Comparison of ENCODE assay signal across 15 cellular contexts in genomic region chr9:130026583-130027427, GRCh38. TPM values are rescaled to one million over a fixed set of nuclear protein-coding genes. Genes with fewer than 3 reads are reported as not detected.
DNase-seq lines count a peak whose midpoint lies in the region; ATAC-seq and TF ChIP-seq lines count a peak whose summit lies in the region.
"Had no signal": no experiment of that assay in that cellular context is flagged by ENCODE, and none has a peak within 500 bp of the region (broad histone marks: within the 10 kb centered on the region; RNA-seq: fewer than 3 reads in every experiment).

No MANE protein-coding gene starts in this region.

- peaks cover 56% of the 10 kb centered on the region for H3F3A ChIP-seq in PC-9 (ENCODE audit: insufficient read depth, low read depth)

- peaks cover 8% of the 10 kb centered on the region for H3K9me3 Mint-ChIP-seq in activated naive CD4-positive, alpha-beta T cell treated with anti-CD3 and anti-CD28 coated beads, Interleukin-2, amount 10 ng/mL, durations not matched to agents 7 days and 5 days

- CTCF ChIA-PET in activated naive CD4-positive, alpha-beta T cell treated with anti-CD3 and anti-CD28 coated beads, Interleukin-2, amount 10 ng/mL, durations not matched to agents 7 days and 5 days (lab: Charles Lee) = no interaction called here
- CTCF ChIA-PET in PC-9 (lab: Charles Lee) = interaction anchor here (0.5 kb wide), 1 partner anchor 34 kb away, joined by 7 read pairs; no protein-coding TSS in a partner anchor

- no peak overlapping the region for H3K4me3 ChIP-seq in PC-9
- H3K4me3 ChIP-seq in effector memory CD4-positive, alpha-beta T cell (ENCODE audit: insufficient read depth, low read depth, low read length, poor library complexity, severe bottlenecking) = no peak overlapping the region
- H3K4me3 ChIP-seq in thyroid gland (replicated peaks in 1 of 3) = no peak overlapping the region
- H3K4me3 ChIP-seq in mucosa of descending colon = no peak overlapping the region
- H3K4me3 ChIP-seq: prostate gland had no signal

- H4K20me1 ChIP-seq in PC-9 (ENCODE audit: insufficient read depth) = no peaks in the 10 kb centered on the region

- peaks cover 58% of the 10 kb centered on the region for H3K4me1 ChIP-seq in PC-9 (replicated peaks; ENCODE audit: insufficient read depth)
- H3K4me1 ChIP-seq in effector memory CD4-positive, alpha-beta T cell (ENCODE audit: control insufficient read depth, insufficient read depth, low read length, poor library complexity, severe bottlenecking) = peaks cover 56% of the 10 kb centered on the region
- H3K4me1 ChIP-seq in thyroid gland = peaks cover 55 to 82% of the 10 kb centered on the region in 2 donors
- H3K4me1 ChIP-seq in mucosa of descending colon (ENCODE audit: low read depth) = peaks cover 37% of the 10 kb centered on the region

- no peaks in the 10 kb centered on the region for H3K9me2 ChIP-seq in PC-9 (ENCODE audit: insufficient read depth)

- H3K27me3 ChIP-seq in PC-9 (ENCODE audit: insufficient read depth, low read depth) = no peaks in the 10 kb centered on the region
- H3K27me3 ChIP-seq in effector memory CD4-positive, alpha-beta T cell (replicated peaks; ENCODE audit: control insufficient read depth, insufficient read depth, low read length, poor library complexity, severe bottlenecking) = no peaks in the 10 kb centered on the region
- H3K27me3 ChIP-seq in thyroid gland = no peaks in the 10 kb centered on the region

- no peak for TF ChIP-seq POLR2A in thyroid gland (IDR thresholded peaks at IDR 0.05)

- DNase-seq in activated naive CD4-positive, alpha-beta T cell treated with anti-CD3 and anti-CD28 coated beads, Interleukin-2, amount 10 ng/mL, durations not matched to agents 7 days and 5 days = no peak
- no peak for DNase-seq in activated naive CD4-positive, alpha-beta T cell treated with Interleukin-2 at 50 U/mL for 16 hours
- no peak for DNase-seq in PC-9
- no peak for DNase-seq in effector memory CD4-positive, alpha-beta T cell
- no peak for DNase-seq in thyroid gland
- no peak for DNase-seq in NCI-H2107 treated with DMSO at 0.1 percent for 48 hours (lab: John Stamatoyannopoulos, UW; ENCODE audit: unreplicated experiment)
- DNase-seq in mucosa of descending colon = no peak
- DNase-seq: activated gamma-delta T cell treated with Interleukin-2 at 50 U/mL for 16 hours, NCI-H1436, NCI-H526 treated with DMSO at 0.1 percent for 48 hours had no signal

- 85 to 90% methylated on average over 2 of the region's 2 CpGs for WGBS in thyroid gland, 2 donors

- ATAC-seq in HG03469 (IDR thresholded peaks at IDR 0.05; ENCODE audit: unreplicated experiment) (no peak), mucosa of descending colon (no peak)
- ATAC-seq: HCT116 had no signal

- H2AFZ ChIP-seq in PC-9 = no peak overlapping the region

- H3K9me3 ChIP-seq in PC-9 (ENCODE audit: insufficient read depth, low read depth) (no peaks in the 10 kb centered on the region), thyroid gland (no peaks in the 10 kb centered on the region), mucosa of descending colon (no peaks in the 10 kb centered on the region)
- H3K9me3 ChIP-seq in effector memory CD4-positive, alpha-beta T cell (ENCODE audit: control insufficient read depth, low read length) = no peaks in the 10 kb centered on the region
- H3K9me3 ChIP-seq: prostate gland had no signal

- H3K4me3 Mint-ChIP-seq in activated naive CD4-positive, alpha-beta T cell treated with anti-CD3 and anti-CD28 coated beads, Interleukin-2, amount 10 ng/mL, durations not matched to agents 7 days and 5 days = no peak overlapping the region
- H3K4me3 Mint-ChIP-seq: mesothelial cell of epicardium had no signal

- no peaks in the 10 kb centered on the region for H3K27me3 Mint-ChIP-seq in activated naive CD4-positive, alpha-beta T cell treated with anti-CD3 and anti-CD28 coated beads, Interleukin-2, amount 10 ng/mL, durations not matched to agents 7 days and 5 days

- H3K27ac Mint-ChIP-seq in activated naive CD4-positive, alpha-beta T cell treated with anti-CD3 and anti-CD28 coated beads, Interleukin-2, amount 10 ng/mL, durations not matched to agents 7 days and 5 days = peak overlapping the region; percentile 78
- H3K27ac Mint-ChIP-seq: mesothelial cell of epicardium had no signal

- intact Hi-C loops in PC-9 (cut with micrococcal nuclease; ENCODE audit: unreplicated experiment) = no loop called here
- intact Hi-C loops in thyroid gland (cut with DNase I) = no loop called here
- intact Hi-C loops in mucosa of descending colon (cut with DNase I, micrococcal nuclease) = no loop called here

- no TSS peak for BruUV-seq in PC-9 (replicated peaks; lab: Mats Ljungman, UMichigan)

- peaks cover 93% of the 10 kb centered on the region for H3K4me1 Mint-ChIP-seq in activated naive CD4-positive, alpha-beta T cell treated with anti-CD3 and anti-CD28 coated beads, Interleukin-2, amount 10 ng/mL, durations not matched to agents 7 days and 5 days

- no peak for TF ChIP-seq CTCF in PC-9 (conservative IDR thresholded peaks at IDR 0.05)
- TF ChIP-seq CTCF in thyroid gland (IDR thresholded peaks at IDR 0.05) = no peak
- no peak for TF ChIP-seq CTCF in mucosa of descending colon (IDR thresholded peaks at IDR 0.05)

- peaks cover 81% of the 10 kb centered on the region for H3K79me2 ChIP-seq in PC-9 (ENCODE audit: low read depth)

- peak overlapping the region; percentile 89 for H3K27ac ChIP-seq in PC-9
- peak overlapping the region; percentile 50 for H3K27ac ChIP-seq in effector memory CD4-positive, alpha-beta T cell (ENCODE audit: insufficient read depth, low read length, poor library complexity, severe bottlenecking)
- peak overlapping the region; percentile 7 to 94 (median 23) for H3K27ac ChIP-seq in thyroid gland
- H3K27ac ChIP-seq: prostate gland, VCaP had no signal

- peaks cover 40% of the 10 kb centered on the region for H3K36me3 Mint-ChIP-seq in activated naive CD4-positive, alpha-beta T cell treated with anti-CD3 and anti-CD28 coated beads, Interleukin-2, amount 10 ng/mL, durations not matched to agents 7 days and 5 days
- H3K36me3 Mint-ChIP-seq: mesothelial cell of epicardium had no signal

- H3K36me3 ChIP-seq in PC-9 (ENCODE audit: low read depth) = no peaks in the 10 kb centered on the region
- peaks cover 5% of the 10 kb centered on the region for H3K36me3 ChIP-seq in effector memory CD4-positive, alpha-beta T cell (ENCODE audit: control insufficient read depth, insufficient read depth, low read length)
- no peaks in the 10 kb centered on the region for H3K36me3 ChIP-seq in thyroid gland
- no peaks in the 10 kb centered on the region for H3K36me3 ChIP-seq in mucosa of descending colon (ENCODE audit: low read depth)
- H3K36me3 ChIP-seq: prostate gland had no signal

- no peak overlapping the region for H3K4me2 ChIP-seq in PC-9

- POLR2A ChIA-PET in PC-9 (lab: Charles Lee; ENCODE audit: unreplicated experiment) = interaction anchor here (0.5 kb wide), 1 partner anchor 16 kb away, joined by 3 read pairs; the partner anchor contains the start of gene FNBP1

RNA-seq across cellular contexts. Expression of gene FNBP1, which starts 16.2 kb away (rescaled TPM):
- 68.2 and 80.7 TPM in 2 replicates for total RNA-seq in PC-9 (2021)
- 10 to 100 TPM; 55.8 to 78.5 (median 76.0) TPM for total RNA-seq in thyroid gland
- total RNA-seq in mucosa of descending colon = 100 to 1,000 TPM in 1 of 3 donors, 10 to 100 TPM in 2; 40.9 to 176 (median 42.0) TPM

RNA-seq across cellular contexts. Expression of gene GPR107, which starts 26.9 kb away (rescaled TPM):
- total RNA-seq in PC-9 (2021) = 66.4 and 77.4 TPM in 2 replicates
- 10 to 100 TPM; 43.5 to 65.6 (median 58.7) TPM for total RNA-seq in thyroid gland
- total RNA-seq in mucosa of descending colon = 10 to 100 TPM; 39.7 to 50.1 (median 49.1) TPM

Comparison
In these comparisons a context has a peak if more than half of its experiments do, and no peak if none do; other contexts are left out.
1. H3K27ac ChIP-seq: peak in every context shown above with its lines; median percentile 89 in PC-9; 50 in effector memory CD4-positive, alpha-beta T cell; 23 in thyroid gland.